15 cellular contexts compared by ENCODE assay signal in genomic region chr4:144649646-144650045, GRCh38. TPM values are rescaled to one million over a fixed set of nuclear protein-coding genes. Genes with fewer than 3 reads are reported as not detected.
A peak's percentile ranks its signal among the peaks of the same experiment; 100 is the strongest.
DNase-seq lines count a peak whose midpoint lies in the region; ATAC-seq and TF ChIP-seq lines count a peak whose summit lies in the region.
"Had no signal": no experiment of that assay in that cellular context is flagged by ENCODE, and none has a peak within 500 bp of the region (broad histone marks: within the 10 kb centered on the region; RNA-seq: fewer than 3 reads in every experiment).

No MANE protein-coding gene starts in this region.

- H3K4me1 ChIP-seq in SJSA1 (replicated peaks) (peaks cover 72% of the 10 kb centered on the region), gastrocnemius medialis (peaks cover 6 to 12% of the 10 kb centered on the region in 2 donors)

- in situ Hi-C loops in gastrocnemius medialis (cut with MboI; ENCODE audit: low sequenced_read_pairs in 4 of 4), result no loop called here

- no peaks in the 10 kb centered on the region for H3K9me3 ChIP-seq in SJSA1 (replicated peaks)
- no peaks in the 10 kb centered on the region for H3K9me3 ChIP-seq in gastrocnemius medialis
- H3K9me3 ChIP-seq: MG63, psoas muscle had no signal

- TF ChIP-seq POLR2A in gastrocnemius medialis (IDR thresholded peaks at IDR 0.05), result no peak

- intact Hi-C loops in gastrocnemius medialis (cut with DNase I; ENCODE audit: low total_unique reads), result no loop called here

- peak overlapping the region; percentile 18; the same call in 1 of the 2 replicates for H3K27ac ChIP-seq in SJSA1
- H3K27ac ChIP-seq in layer of hippocampus (ENCODE audit: low read depth, low read length), result peak overlapping the region; percentile 82
- H3K27ac ChIP-seq in gastrocnemius medialis, result no peak overlapping the region
- H3K27ac ChIP-seq: psoas muscle had no signal

- no peak for TF ChIP-seq CTCF in gastrocnemius medialis (IDR thresholded peaks at IDR 0.05 in 4 of 5, conservative IDR thresholded peaks at IDR 0.05 in 1 of 5)

- DNase-seq in COLO668 (lab: John Stamatoyannopoulos, UW; ENCODE audit: unreplicated experiment), result peak; percentile 32
- DNase-seq in NCI-H1417 treated with DMSO at 0.1 percent for 48 hours (lab: John Stamatoyannopoulos, UW), result peak; percentile 64
- peak in 1 of 2 experiments; percentile 37 for DNase-seq in SJSA1 (ENCODE audit: low read depth in 1 of 2, low spot score in 2 of 2)
- no peak for DNase-seq in CD1c-positive myeloid dendritic cell (ENCODE audit: extremely low spot score)
- DNase-seq in UCSD-AML1 (lab: John Stamatoyannopoulos, UW; ENCODE audit: unreplicated experiment), result no peak
- DNase-seq in gastrocnemius medialis, result no peak
- no peak for DNase-seq in SW 1271 (lab: John Stamatoyannopoulos, UW)
- DNase-seq: activated CD8-positive, alpha-beta T cell treated with anti-CD3 and anti-CD28 coated beads for 36 hours; activated naive CD4-positive, alpha-beta T cell treated with Interleukin-2 at 50 U/mL for 16 hours; cerebellar nuclear complex; MG63; psoas muscle; stimulated activated CD4-positive, alpha-beta T cell treated with anti-CD3 and anti-CD28 coated beads, Interleukin-2, amount 100 ng/mL, for 24 hours had no signal

- no peaks in the 10 kb centered on the region for H3K27me3 ChIP-seq in SJSA1 (replicated peaks)
- H3K27me3 ChIP-seq in layer of hippocampus (ENCODE audit: control insufficient read depth, insufficient read depth, low read length), result peaks cover 7% of the 10 kb centered on the region
- peaks cover 28 to 42% (median 36%) of the 10 kb centered on the region in 3 donors for H3K27me3 ChIP-seq in gastrocnemius medialis

- H3K36me3 ChIP-seq in SJSA1 (no peaks in the 10 kb centered on the region), gastrocnemius medialis (no peaks in the 10 kb centered on the region)
- H3K36me3 ChIP-seq: MG63 had no signal

- H3K4me3 ChIP-seq in SJSA1, result no peak overlapping the region; the same call in 1 of the 2 replicates
- H3K4me3 ChIP-seq in gastrocnemius medialis, result no peak overlapping the region
- H3K4me3 ChIP-seq: MG63, psoas muscle had no signal

- no peak for ATAC-seq in gastrocnemius medialis
- ATAC-seq: activated CD8-positive, alpha-beta T cell treated with anti-CD3 and anti-CD28 coated beads for 36 hours; psoas muscle; stimulated activated effector memory CD8-positive, alpha-beta T cell treated with anti-CD3 and anti-CD28 coated beads, Interleukin-12 subunit alpha, Interleukin-12 subunit beta, amount 100 ng/mL, for 72 hours had no signal

RNA-seq across cellular contexts. Expression of gene HHIP, which starts 3.7 kb away (rescaled TPM):
- total RNA-seq in SJSA1 (2014; rRNA removed; shearing (Covaris generic)), result 8.8 and 15.9 TPM in 2 replicates
- total RNA-seq in gastrocnemius medialis, result under 1 TPM; 0.25 to 0.70 (median 0.28) TPM
- total RNA-seq: activated CD8-positive, alpha-beta T cell treated with anti-CD3 and anti-CD28 coated beads for 36 hours had no signal

Comparison
In these comparisons a context has a peak if more than half of its experiments do, and no peak if none do; other contexts are left out.
1. DNase-seq: peak in COLO668 (single experiment) and NCI-H1417 treated with DMSO at 0.1 percent for 48 hours (single experiment); none in CD1c-positive myeloid dendritic cell (single experiment), UCSD-AML1 (single experiment), gastrocnemius medialis (0 of 2) and SW 1271 (0 of 2).
2. H3K27ac ChIP-seq: peak in SJSA1 (single experiment) and layer of hippocampus (single experiment); none in gastrocnemius medialis (0 of 4).